In genomic region chr5:73939535-73939934, GRCh38 we compare ENCODE assay signal across 23 cellular contexts.
DNase-seq lines count a peak whose midpoint lies in the region; ATAC-seq, FAIRE-seq and TF ChIP-seq lines count a peak whose summit lies in the region.
"Had no signal": no experiment of that assay in that cellular context is flagged by ENCODE, and none has a peak within 500 bp of the region (broad histone marks: within the 10 kb centered on the region; RNA-seq: fewer than 3 reads in every experiment).

No MANE protein-coding gene starts in this region.

- dilution Hi-C loops in keratinocyte (cut with MboI; ENCODE audit: extremely low pct_ligation_motif_present, low sequenced_read_pairs): no loop called here

- H3K9me3 ChIP-seq in SJCRH30 (replicated peaks) (no peaks in the 10 kb centered on the region; the same call in 1 of the 2 replicates), keratinocyte (ENCODE audit: control insufficient read depth, low read depth, low read length) (peaks cover 2% of the 10 kb centered on the region), skeletal muscle satellite cell (replicated peaks; ENCODE audit: low read length) (no peaks in the 10 kb centered on the region)
- H3K9me3 ChIP-seq: right lobe of liver had no signal

- H3K4me3 ChIP-seq in SJCRH30 (no peak overlapping the region), keratinocyte (ENCODE audit: control insufficient read depth in 2 of 3, extremely low read depth in 1 of 3, insufficient read depth in 2 of 3, low read depth in 1 of 3, low read length in 3 of 3) (no peak overlapping the region), skeletal muscle satellite cell (ENCODE audit: low read length) (peak overlapping the region; percentile 22)
- H3K4me3 ChIP-seq: MG63, right lobe of liver had no signal

- FAIRE-seq in keratinocyte (lab: Jason Lieb, UNC): no peak

- H3K4me1 ChIP-seq in SJCRH30 (peaks cover 38% of the 10 kb centered on the region), keratinocyte (ENCODE audit: control insufficient read depth, extremely low read depth, insufficient read depth, low read length) (peaks cover 39% of the 10 kb centered on the region), skeletal muscle satellite cell (ENCODE audit: control insufficient read depth, insufficient read depth, low read length) (peaks cover 29% of the 10 kb centered on the region)
- H3K4me1 ChIP-seq: parathyroid adenoma, right lobe of liver had no signal

- no peak overlapping the region for H2AFZ ChIP-seq in keratinocyte (ENCODE audit: control insufficient read depth, low read length)
- H2AFZ ChIP-seq: parathyroid adenoma had no signal

- no peaks in the 10 kb centered on the region for H4K20me1 ChIP-seq in keratinocyte (ENCODE audit: control insufficient read depth, extremely low read depth, insufficient read depth, low read length)

- H3K27me3 ChIP-seq in SJCRH30 (no peaks in the 10 kb centered on the region), keratinocyte (ENCODE audit: control insufficient read depth, extremely low read depth, insufficient read depth, low read length) (no peaks in the 10 kb centered on the region), skeletal muscle satellite cell (ENCODE audit: control insufficient read depth, insufficient read depth, low read length) (no peaks in the 10 kb centered on the region)
- H3K27me3 ChIP-seq: MG63, right lobe of liver had no signal

- DNase-seq in ELR (ENCODE audit: low read depth) (peak; percentile 33), SJCRH30 (peak in 1 of 2 experiments; percentile 41), keratinocyte (ENCODE audit: low read depth, low spot score) (no peak)
- DNase-seq: activated CD8-positive, alpha-beta T cell treated with anti-CD3 and anti-CD28 coated beads for 36 hours; activated gamma-delta T cell treated with Interleukin-2 at 50 U/mL for 16 hours; activated T-cell treated with anti-CD3 and anti-CD28 coated beads for 4 hours; left colon; MG63; naive thymus-derived CD4-positive, alpha-beta T cell; NCI-H1417; NCI-H2171; right lobe of liver; RPMI8226; T1000 had no signal

- H3K36me3 ChIP-seq in SJCRH30: no peaks in the 10 kb centered on the region
- H3K36me3 ChIP-seq in keratinocyte (ENCODE audit: control insufficient read depth in 2 of 2, extremely low read depth in 1 of 2, insufficient read depth in 2 of 2, low read length in 2 of 2): peaks cover 11 to 18% of the 10 kb centered on the region in 2 experiments
- peaks cover 31% of the 10 kb centered on the region for H3K36me3 ChIP-seq in skeletal muscle satellite cell (ENCODE audit: insufficient read depth, low read length)
- H3K36me3 ChIP-seq: right lobe of liver had no signal

- H3K4me2 ChIP-seq in keratinocyte (ENCODE audit: control insufficient read depth, extremely low read depth, insufficient read depth, low read depth, low read length) (peak overlapping the region; percentile 83), skeletal muscle satellite cell (ENCODE audit: low read length) (peak overlapping the region; percentile 70)

- TF ChIP-seq CTCF in keratinocyte (optimal IDR thresholded peaks at IDR 0.05 in 1 of 3, IDR thresholded peaks at IDR 0.05 in 1 of 3, conservative IDR thresholded peaks at IDR 0.05 in 1 of 3; ENCODE audit: extremely low read depth in 1 of 3, insufficient read depth in 2 of 3, low read length in 3 of 3): no peak

- ATAC-seq in GM18867 (IDR thresholded peaks at IDR 0.05; ENCODE audit: unreplicated experiment) (no peak), HG03135 (IDR thresholded peaks at IDR 0.05; ENCODE audit: unreplicated experiment) (no peak), GM19023 (IDR thresholded peaks at IDR 0.05; ENCODE audit: unreplicated experiment) (no peak), HG03442 (IDR thresholded peaks at IDR 0.05; ENCODE audit: unreplicated experiment) (no peak)
- ATAC-seq: activated CD8-positive, alpha-beta T cell treated with anti-CD3 and anti-CD28 coated beads for 36 hours; left colon; naive thymus-derived CD4-positive, alpha-beta T cell; right lobe of liver; WTC11 had no signal

- peak overlapping the region; percentile 99 for H3K27ac ChIP-seq in SJCRH30
- peak overlapping the region; percentile 93 for H3K27ac ChIP-seq in keratinocyte (ENCODE audit: control insufficient read depth, insufficient read depth, low read length)
- H3K27ac ChIP-seq: C4-2B, HL-60, parathyroid adenoma, right lobe of liver had no signal

- no peak overlapping the region for H3K9ac ChIP-seq in keratinocyte (ENCODE audit: control insufficient read depth, extremely low read depth, insufficient read depth, low read length)
- peak overlapping the region; percentile 74 for H3K9ac ChIP-seq in skeletal muscle satellite cell (ENCODE audit: low read depth, low read length)
- H3K9ac ChIP-seq: parathyroid adenoma had no signal

- H3K9me1 ChIP-seq in keratinocyte (ENCODE audit: control insufficient read depth, extremely low read depth, insufficient read depth, low read length): no peaks in the 10 kb centered on the region

- peaks cover 12% of the 10 kb centered on the region for H3K79me2 ChIP-seq in keratinocyte (ENCODE audit: control insufficient read depth, insufficient read depth, low read length)
- H3K79me2 ChIP-seq: parathyroid adenoma had no signal
